In the genomic region with DNA sequence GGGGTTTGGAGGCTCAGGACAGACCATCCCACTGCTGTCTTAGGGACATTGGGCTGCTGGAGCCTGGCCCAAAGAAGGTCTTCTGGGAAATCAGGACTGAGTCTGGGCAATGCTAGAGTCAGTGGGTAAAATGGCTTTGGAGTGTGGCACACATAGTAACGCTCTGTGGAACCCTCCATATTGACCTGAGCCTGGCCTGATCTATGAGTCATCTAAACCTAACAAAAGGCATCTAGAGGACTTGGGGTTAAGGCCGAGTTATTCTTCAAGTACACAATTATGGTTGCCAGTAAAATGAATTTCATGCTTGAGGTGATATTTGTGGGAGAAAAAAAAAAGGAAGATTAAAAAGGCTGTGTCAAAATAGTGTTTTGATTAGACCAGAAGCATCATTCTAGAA, we compare ENCODE assay signal across 23 cellular contexts.
DNase-seq lines count a peak whose midpoint lies in the region; TF ChIP-seq lines count a peak whose summit lies in the region.
"Had no signal": no experiment of that assay in that cellular context is flagged by ENCODE, and none has a peak within 500 bp of the region (broad histone marks: within the 10 kb centered on the region; RNA-seq: fewer than 3 reads in every experiment).

No MANE protein-coding gene starts in this region.

- H3K4me3 ChIP-seq in choroid plexus epithelial cell (ENCODE audit: low read depth, low read length), result no peak overlapping the region
- H3K4me3 ChIP-seq in retinal pigment epithelial cell (ENCODE audit: low read length), result no peak overlapping the region
- no peak overlapping the region for H3K4me3 ChIP-seq in sigmoid colon
- H3K4me3 ChIP-seq: adrenal gland, cardiac muscle cell, dorsolateral prefrontal cortex had no signal

- no peaks in the 10 kb centered on the region for H3K9me3 Mint-ChIP-seq in activated CD4-positive, alpha-beta T cell treated with anti-CD3 and anti-CD28 coated beads, Interleukin-2, amount 10 ng/mL, durations not matched to agents 24 days and 14 days
- H3K9me3 Mint-ChIP-seq: activated CD4-positive, alpha-beta T cell treated with anti-CD3 and anti-CD28 coated beads, Interleukin-2, amount 10 ng/mL, durations not matched to agents 7 days and 5 days; CD4-positive, alpha-beta T cell; nephron had no signal

- H3K4me3 Mint-ChIP-seq in activated CD4-positive, alpha-beta T cell treated with anti-CD3 and anti-CD28 coated beads, Interleukin-2, amount 10 ng/mL, durations not matched to agents 24 days and 14 days, result no peak overlapping the region
- H3K4me3 Mint-ChIP-seq: activated CD4-positive, alpha-beta T cell treated with anti-CD3 and anti-CD28 coated beads, Interleukin-2, amount 10 ng/mL, durations not matched to agents 7 days and 5 days; CD4-positive, alpha-beta T cell; nephron had no signal

- H3K27ac Mint-ChIP-seq in activated CD4-positive, alpha-beta T cell treated with anti-CD3 and anti-CD28 coated beads, Interleukin-2, amount 10 ng/mL, durations not matched to agents 24 days and 14 days, result no peak overlapping the region
- H3K27ac Mint-ChIP-seq: activated CD4-positive, alpha-beta T cell treated with anti-CD3 and anti-CD28 coated beads, Interleukin-2, amount 10 ng/mL, durations not matched to agents 7 days and 5 days; CD4-positive, alpha-beta T cell; nephron had no signal

- TF ChIP-seq POLR2A in sigmoid colon (IDR thresholded peaks at IDR 0.05), result no peak

- H3K27me3 Mint-ChIP-seq in activated CD4-positive, alpha-beta T cell treated with anti-CD3 and anti-CD28 coated beads, Interleukin-2, amount 10 ng/mL, durations not matched to agents 24 days and 14 days, result peaks cover 4% of the 10 kb centered on the region
- H3K27me3 Mint-ChIP-seq: CD4-positive, alpha-beta T cell had no signal

- no peak overlapping the region for H3K27ac ChIP-seq in sigmoid colon
- H3K27ac ChIP-seq: cardiac muscle cell, dorsolateral prefrontal cortex had no signal

- intact Hi-C loops in sigmoid colon (cut with DNase I), result no loop called here
- intact Hi-C loops in activated CD4-positive, alpha-beta T cell treated with anti-CD3 and anti-CD28 coated beads, Interleukin-2, amount 10 ng/mL, durations not matched to agents 24 days and 14 days (cut with micrococcal nuclease), result no loop called here

- no peaks in the 10 kb centered on the region for H3K4me1 Mint-ChIP-seq in activated CD4-positive, alpha-beta T cell treated with anti-CD3 and anti-CD28 coated beads, Interleukin-2, amount 10 ng/mL, durations not matched to agents 24 days and 14 days
- H3K4me1 Mint-ChIP-seq: activated CD4-positive, alpha-beta T cell treated with anti-CD3 and anti-CD28 coated beads, Interleukin-2, amount 10 ng/mL, durations not matched to agents 7 days and 5 days had no signal

- DNase-seq in DMS79 treated with DMSO at 0.1 percent for 48 hours (lab: John Stamatoyannopoulos, UW) (peak; percentile 15), NCI-H2107 (lab: John Stamatoyannopoulos, UW) (peak; percentile 36), choroid plexus epithelial cell (ENCODE audit: low read depth) (peak; percentile 19), retinal pigment epithelial cell (ENCODE audit: low read depth) (peak; percentile 37), sigmoid colon (no peak)
- DNase-seq in activated naive CD4-positive, alpha-beta T cell treated with anti-CD3 and anti-CD28 coated beads, Interleukin-2, amount 50 U/mL, for 16 hours, result no peak
- DNase-seq in activated CD4-positive, alpha-beta T cell treated with anti-CD3 and anti-CD28 coated beads, Interleukin-2, amount 10 ng/mL, durations not matched to agents 24 days and 14 days, result no peak
- DNase-seq: activated CD4-positive, alpha-beta T cell treated with anti-CD3 and anti-CD28 coated beads, Interleukin-2, amount 10 ng/mL, durations not matched to agents 7 days and 5 days; activated CD8-positive, alpha-beta memory T cell treated with anti-CD3 and anti-CD28 coated beads, Interleukin-2, amount 50 U/mL, for 4 hours; activated effector memory CD4-positive, alpha-beta T cell treated with Interleukin-2 at 50 U/mL for 16 hours; adrenal gland; CD4-positive, alpha-beta T cell; dorsolateral prefrontal cortex; hypothalamus; Kasumi-1; kidney; NCI-H1092 treated with DMSO at 0.1 percent for 48 hours; Right ventricle myocardium superior; small intestine; stimulated activated naive CD4-positive, alpha-beta T cell; T-helper 1 cell had no signal

- H3K9me3 ChIP-seq in sigmoid colon, result no peaks in the 10 kb centered on the region
- H3K9me3 ChIP-seq: adrenal gland had no signal

- no peaks in the 10 kb centered on the region for H3K36me3 ChIP-seq in sigmoid colon
- H3K36me3 ChIP-seq: adrenal gland, cardiac muscle cell had no signal

- H3K36me3 Mint-ChIP-seq in activated CD4-positive, alpha-beta T cell treated with anti-CD3 and anti-CD28 coated beads, Interleukin-2, amount 10 ng/mL, durations not matched to agents 24 days and 14 days (ENCODE audit: low read depth), result no peaks in the 10 kb centered on the region

- no peaks in the 10 kb centered on the region for H3K4me1 ChIP-seq in sigmoid colon

- WGBS in sigmoid colon, 2 donors, result 62 to 81% methylated on average over 2 of the region's 2 CpGs

- no peak for TF ChIP-seq EP300 in sigmoid colon (IDR thresholded peaks at IDR 0.05)

- no peak for TF ChIP-seq CTCF in choroid plexus epithelial cell (conservative IDR thresholded peaks at IDR 0.05; ENCODE audit: low read depth, low read length)
- TF ChIP-seq CTCF in retinal pigment epithelial cell (conservative IDR thresholded peaks at IDR 0.05; ENCODE audit: low read depth, low read length), result no peak
- no peak for TF ChIP-seq CTCF in sigmoid colon (IDR thresholded peaks at IDR 0.05)

- no peaks in the 10 kb centered on the region for H3K27me3 ChIP-seq in sigmoid colon
- H3K27me3 ChIP-seq: adrenal gland, cardiac muscle cell, dorsolateral prefrontal cortex had no signal

Comparison
In these comparisons a context has a peak if more than half of its experiments do, and no peak if none do; other contexts are left out.
1. DNase-seq: peak in DMS79 treated with DMSO at 0.1 percent for 48 hours (single experiment), NCI-H2107 (single experiment), choroid plexus epithelial cell (single experiment) and retinal pigment epithelial cell (single experiment); none in sigmoid colon (single experiment), activated naive CD4-positive, alpha-beta T cell treated with anti-CD3 and anti-CD28 coated beads, Interleukin-2, amount 50 U/mL, for 16 hours (single experiment) and activated CD4-positive, alpha-beta T cell treated with anti-CD3 and anti-CD28 coated beads, Interleukin-2, amount 10 ng/mL, durations not matched to agents 24 days and 14 days (single experiment).